8 cellular contexts compared by ENCODE assay signal in genomic region chr3:15268033-15268631, GRCh38.
A peak's percentile ranks its signal among the peaks of the same experiment; 100 is the strongest.
DNase-seq lines count a peak whose midpoint lies in the region; ATAC-seq and TF ChIP-seq lines count a peak whose summit lies in the region.

No MANE protein-coding gene starts in this region.

- H3K4me3 ChIP-seq in GM12865 (ENCODE audit: low read depth, low read length) (no peak overlapping the region), dorsolateral prefrontal cortex (peak overlapping the region in 6 of 59 donors; percentile 6 to 31 (median 18)), lung (no peak overlapping the region)

- TF ChIP-seq CTCF in GM12865 (IDR thresholded peaks at IDR 0.05; ENCODE audit: insufficient read depth, low read depth, low read length, missing control alignments) (peak; percentile 97), dorsolateral prefrontal cortex (IDR thresholded peaks at IDR 0.05 in 54 of 56, conservative IDR thresholded peaks at IDR 0.05 in 2 of 56; ENCODE audit: low read depth in 1 of 56, partially characterized antibody in 56 of 56) (peak; percentile 81 to 98 (median 95)), lung (IDR thresholded peaks at IDR 0.05; ENCODE audit: control extremely low read depth, extremely low read depth) (peak; percentile 96)

- CTCF ChIA-PET in activated CD4-positive, alpha-beta memory T cell treated with anti-CD3 and anti-CD28 coated beads, Interleukin-2, amount 10 ng/mL, durations not matched to agents 7 days and 5 days (lab: Charles Lee) = interaction anchor here (0.6 to 9.3 kb wide), 57 partner anchors 10 to 333 kb away, joined by 3 to 209 read pairs (median 6); partner anchors contain the start of genes BTD, CAPN7, HACL1 and SH3BP5

- H3K9me3 Mint-ChIP-seq in activated CD4-positive, alpha-beta memory T cell treated with anti-CD3 and anti-CD28 coated beads, Interleukin-2, amount 10 ng/mL, durations not matched to agents 7 days and 5 days = no peaks in the 10 kb centered on the region

- peaks cover 68% of the 10 kb centered on the region for H3K4me1 Mint-ChIP-seq in activated CD4-positive, alpha-beta memory T cell treated with anti-CD3 and anti-CD28 coated beads, Interleukin-2, amount 10 ng/mL, durations not matched to agents 7 days and 5 days

- peaks cover 0 to 18% of the 10 kb centered on the region in 2 donors for H3K36me3 ChIP-seq in lung (ENCODE audit: control insufficient read depth in 2 of 2, insufficient read depth in 2 of 2, low read length in 2 of 2)

- H3K9me3 ChIP-seq in lung (ENCODE audit: control insufficient read depth in 2 of 2, insufficient read depth in 1 of 2, low read length in 1 of 2) = no peaks in the 10 kb centered on the region

- no peaks in the 10 kb centered on the region for H3K27me3 ChIP-seq in dorsolateral prefrontal cortex
- no peaks in the 10 kb centered on the region for H3K27me3 ChIP-seq in lung (ENCODE audit: control insufficient read depth, insufficient read depth)

- peaks cover 37% of the 10 kb centered on the region for H3K36me3 Mint-ChIP-seq in activated CD4-positive, alpha-beta memory T cell treated with anti-CD3 and anti-CD28 coated beads, Interleukin-2, amount 10 ng/mL, durations not matched to agents 7 days and 5 days (ENCODE audit: low read depth)

- H3K27ac Mint-ChIP-seq in activated CD4-positive, alpha-beta memory T cell treated with anti-CD3 and anti-CD28 coated beads, Interleukin-2, amount 10 ng/mL, durations not matched to agents 7 days and 5 days = peak overlapping the region; percentile 24

- WGBS in lung, 2 donors = 30 to 33% methylated on average over 15 of the region's 15 CpGs

- POLR2A ChIA-PET in activated CD4-positive, alpha-beta memory T cell treated with anti-CD3 and anti-CD28 coated beads, Interleukin-2, amount 10 ng/mL, durations not matched to agents 7 days and 5 days (lab: Charles Lee) = interaction anchor here (0.9 to 2.5 kb wide), 17 partner anchors 24 to 139 kb away, joined by 3 to 33 read pairs (median 3); partner anchors contain the start of genes CAPN7 and SH3BP5

- H3K27ac ChIP-seq in dorsolateral prefrontal cortex (peak overlapping the region in 54 of 59 donors; percentile 1 to 98 (median 93)), lung (ENCODE audit: low read depth in 1 of 2, low read length in 1 of 2) (peak overlapping the region in 1 of 2 donors; percentile 28)

- intact Hi-C loops in dorsolateral prefrontal cortex (cut with DNase I) = loop anchor here (1.0 to 10.0 kb wide), 7 partner anchors 41 to 323 kb away; partner anchors contain the start of genes SH3BP5 (in 2 of the 2), CAPN7 (in 1 of the 2) and NR2C2 (in 1 of the 2)

- peak; percentile 93 for DNase-seq in GM12865 (ENCODE audit: low read depth)
- DNase-seq in NCI-H82 treated with DMSO at 0.1 percent for 48 hours (lab: John Stamatoyannopoulos, UW; ENCODE audit: unreplicated experiment) = peak; percentile 18
- peak; percentile 87 for DNase-seq in activated CD4-positive, alpha-beta memory T cell treated with anti-CD3 and anti-CD28 coated beads, Interleukin-2, amount 10 ng/mL, durations not matched to agents 7 days and 5 days
- DNase-seq in dorsolateral prefrontal cortex = peak; percentile 79 to 91 (median 88)
- peak; percentile 89 for DNase-seq in lung (ENCODE audit: low spot score)
- peak; percentile 71 to 85 (median 76) for DNase-seq in stimulated activated CD4-positive, alpha-beta T cell treated with anti-CD3 and anti-CD28 coated beads, TNF-alpha, amount 100 ng/mL, for 48 hours (ENCODE audit: low read depth in 3 of 3)

- ATAC-seq in HG03521 (IDR thresholded peaks at IDR 0.05; ENCODE audit: unreplicated experiment) = peak; percentile 40
- peak; percentile 83 for ATAC-seq in lung (ENCODE audit: insufficient read depth, low FRiP score)
- ATAC-seq in GM18517 (IDR thresholded peaks at IDR 0.05; ENCODE audit: unreplicated experiment) = no peak

- H3K4me3 Mint-ChIP-seq in activated CD4-positive, alpha-beta memory T cell treated with anti-CD3 and anti-CD28 coated beads, Interleukin-2, amount 10 ng/mL, durations not matched to agents 7 days and 5 days = no peak overlapping the region

- H3K4me1 ChIP-seq in lung (ENCODE audit: control insufficient read depth in 2 of 2, insufficient read depth in 2 of 2, low read length in 2 of 2) = peaks cover 3 to 32% of the 10 kb centered on the region in 2 donors

- no peaks in the 10 kb centered on the region for H3K27me3 Mint-ChIP-seq in activated CD4-positive, alpha-beta memory T cell treated with anti-CD3 and anti-CD28 coated beads, Interleukin-2, amount 10 ng/mL, durations not matched to agents 7 days and 5 days

Comparison
In these comparisons a context has a peak if more than half of its experiments do, and no peak if none do; other contexts are left out.
1. DNase-seq: peak in every context shown above with its lines; median percentile 93 in GM12865; 89 in lung; 88 in dorsolateral prefrontal cortex; 87 in activated CD4-positive, alpha-beta memory T cell treated with anti-CD3 and anti-CD28 coated beads, Interleukin-2, amount 10 ng/mL, durations not matched to agents 7 days and 5 days; 76 in stimulated activated CD4-positive, alpha-beta T cell treated with anti-CD3 and anti-CD28 coated beads, TNF-alpha, amount 100 ng/mL, for 48 hours; 18 in NCI-H82 treated with DMSO at 0.1 percent for 48 hours.